10 cellular contexts compared by ENCODE assay signal in genomic region chr2:95077521-95077807, GRCh38. TPM values are rescaled to one million over a fixed set of nuclear protein-coding genes. Genes with fewer than 3 reads are reported as not detected.
DNase-seq lines count a peak whose midpoint lies in the region; ATAC-seq and TF ChIP-seq lines count a peak whose summit lies in the region.
"Had no signal": no experiment of that assay in that cellular context is flagged by ENCODE, and none has a peak within 500 bp of the region (broad histone marks: within the 10 kb centered on the region; RNA-seq: fewer than 3 reads in every experiment).

No MANE protein-coding gene starts in this region.

- no peaks in the 10 kb centered on the region for H3K36me3 ChIP-seq in Loucy (ENCODE audit: insufficient read depth, low read length)

- no peak for DNase-seq in T-helper 1 cell
- peak; percentile 36 for DNase-seq in cerebellar cortex (ENCODE audit: low spot score)
- DNase-seq in osteocyte (ENCODE audit: extremely low spot score, unreplicated experiment): no peak

- no peak overlapping the region for H3K4me3 ChIP-seq in Loucy (ENCODE audit: low read length, poor library complexity, severe bottlenecking)

- peak overlapping the region; percentile 94 for H2AFZ ChIP-seq in Loucy (ENCODE audit: low read length)

- H3K9me3 ChIP-seq in Loucy (ENCODE audit: insufficient read depth, low read depth, low read length): no peaks in the 10 kb centered on the region

- H3K9me2 ChIP-seq in Loucy (replicated peaks; ENCODE audit: low read depth, low read length): no peaks in the 10 kb centered on the region

- no peaks in the 10 kb centered on the region for H4K20me1 ChIP-seq in Loucy (ENCODE audit: insufficient read depth, low read length, poor library complexity, severe bottlenecking)

- peaks cover 61% of the 10 kb centered on the region for H3K4me1 Mint-ChIP-seq in T-helper 1 cell treated with Interleukin-12 subunit alpha and Interleukin-12 subunit beta and Interleukin-4 antibody, amounts not matched to agents 30 μg/mL and 1 μg/mL, for 36 hours (ENCODE audit: low read depth)
- H3K4me1 Mint-ChIP-seq in osteocyte (ENCODE audit: unreplicated experiment): peaks cover 5% of the 10 kb centered on the region

- H3K4me2 ChIP-seq in Loucy (ENCODE audit: low read depth, low read length, poor library complexity, severe bottlenecking): peak overlapping the region; percentile 67

- no peaks in the 10 kb centered on the region for H3K27me3 Mint-ChIP-seq in T-helper 1 cell treated with Interleukin-12 subunit alpha and Interleukin-12 subunit beta and Interleukin-4 antibody, amounts not matched to agents 30 μg/mL and 1 μg/mL, for 36 hours (ENCODE audit: low read depth)
- peaks cover 29% of the 10 kb centered on the region for H3K27me3 Mint-ChIP-seq in osteocyte (ENCODE audit: unreplicated experiment)

- H3K27ac Mint-ChIP-seq in T-helper 1 cell treated with Interleukin-12 subunit alpha and Interleukin-12 subunit beta and Interleukin-4 antibody, amounts not matched to agents 30 μg/mL and 1 μg/mL, for 36 hours: peak overlapping the region; percentile 86
- H3K27ac Mint-ChIP-seq in osteocyte (ENCODE audit: unreplicated experiment): no peak overlapping the region

- ATAC-seq in GM21447 (IDR thresholded peaks at IDR 0.05; ENCODE audit: unreplicated experiment) (no peak), HG02852 (IDR thresholded peaks at IDR 0.05; ENCODE audit: unreplicated experiment) (no peak), GM18861 (IDR thresholded peaks at IDR 0.05; ENCODE audit: unreplicated experiment) (no peak)

- H3K4me1 ChIP-seq in Loucy (ENCODE audit: insufficient read depth, low read length, poor library complexity, severe bottlenecking): no peaks in the 10 kb centered on the region

- H3K36me3 Mint-ChIP-seq in T-helper 1 cell treated with Interleukin-12 subunit alpha and Interleukin-12 subunit beta and Interleukin-4 antibody, amounts not matched to agents 30 μg/mL and 1 μg/mL, for 36 hours (ENCODE audit: low read depth): peaks cover 8% of the 10 kb centered on the region
- H3K36me3 Mint-ChIP-seq in osteocyte (ENCODE audit: unreplicated experiment): no peaks in the 10 kb centered on the region

- no peaks in the 10 kb centered on the region for H3K79me2 ChIP-seq in Loucy (ENCODE audit: insufficient read depth, low read length)

- no peaks in the 10 kb centered on the region for H3F3A ChIP-seq in Loucy (ENCODE audit: low read depth)

- TF ChIP-seq CTCF in Loucy (conservative IDR thresholded peaks at IDR 0.05; ENCODE audit: low read length) (no peak), osteocyte (IDR thresholded peaks at IDR 0.05) (no peak)

- H3K4me3 Mint-ChIP-seq in T-helper 1 cell treated with Interleukin-12 subunit alpha and Interleukin-12 subunit beta and Interleukin-4 antibody, amounts not matched to agents 30 μg/mL and 1 μg/mL, for 36 hours: peak overlapping the region; percentile 89
- peak overlapping the region; percentile 50 for H3K4me3 Mint-ChIP-seq in osteocyte (ENCODE audit: unreplicated experiment)

- no peaks in the 10 kb centered on the region for H3K9me3 Mint-ChIP-seq in T-helper 1 cell treated with Interleukin-12 subunit alpha and Interleukin-12 subunit beta and Interleukin-4 antibody, amounts not matched to agents 30 μg/mL and 1 μg/mL, for 36 hours
- no peaks in the 10 kb centered on the region for H3K9me3 Mint-ChIP-seq in osteocyte (ENCODE audit: unreplicated experiment)

- H3K27me3 ChIP-seq in Loucy (ENCODE audit: insufficient read depth, low read length, poor library complexity, severe bottlenecking): no peaks in the 10 kb centered on the region

- no peak overlapping the region for H3K9ac ChIP-seq in Loucy (ENCODE audit: low read depth, low read length, poor library complexity, severe bottlenecking)

RNA-seq across cellular contexts. Expression of gene MRPS5, which starts 44.1 kb away (rescaled TPM):
- total RNA-seq in osteocyte: 43.3 and 44.8 TPM in 2 replicates

RNA-seq across cellular contexts. Expression of gene MAL, which starts 52.0 kb away (rescaled TPM):
- total RNA-seq in osteocyte: not detected in 2 replicates
- total RNA-seq: glomerular endothelial cell, pulmonary artery endothelial cell had no signal
